In the genomic region with DNA sequence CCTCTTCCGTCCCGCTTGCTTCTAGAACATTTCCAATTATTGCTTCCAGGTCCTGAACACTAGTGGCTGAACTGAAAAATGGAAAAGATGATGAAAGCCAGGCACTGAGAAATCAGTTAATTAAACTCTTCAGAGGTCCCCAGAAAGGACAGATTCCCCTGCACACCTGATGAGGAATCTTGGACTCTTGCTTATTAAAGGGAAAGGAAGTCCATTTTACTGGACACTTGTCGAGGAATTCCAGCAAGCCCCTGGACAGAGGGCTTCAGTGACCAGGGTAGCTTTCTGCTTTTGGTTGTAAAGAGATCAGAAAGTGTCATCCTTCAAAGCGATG, we compare ENCODE assay signal across 19 cellular contexts.
"Had no signal": no experiment of that assay in that cellular context is flagged by ENCODE, and none has a peak within 500 bp of the region (broad histone marks: within the 10 kb centered on the region; RNA-seq: fewer than 3 reads in every experiment).

No MANE protein-coding gene starts in this region.

- DNase-seq: central memory CD4-positive, alpha-beta T cell; dorsolateral prefrontal cortex; effector CD4-positive, alpha-beta T cell; left ventricle myocardium superior; lower lobe of right lung; naive B cell; stimulated activated CD4-positive, alpha-beta T cell treated with anti-CD3 and anti-CD28 coated beads, Interleukin-4, amount 100 ng/mL, for 4 hours; stimulated activated naive B cell treated with anti-CD40 and anti-IgM and Interleukin-4, amounts not matched to agents 10 μg/mL and 1 μg/mL and 100 μg/mL, for 72 hours; stomach; thyroid gland had no signal

- H3K9ac ChIP-seq: parathyroid adenoma had no signal

- H3K36me3 Mint-ChIP-seq: naive B cell; stimulated activated naive B cell treated with anti-CD40 and anti-IgM and Interleukin-4, amounts not matched to agents 10 μg/mL and 1 μg/mL and 100 μg/mL, for 72 hours had no signal

- H3K9me3 Mint-ChIP-seq: stimulated activated naive B cell treated with anti-CD40 and anti-IgM and Interleukin-4, amounts not matched to agents 10 μg/mL and 1 μg/mL and 100 μg/mL, for 72 hours had no signal

- H3K79me2 ChIP-seq: parathyroid adenoma had no signal

- H3K9me3 ChIP-seq: lower lobe of right lung, neutrophil, right atrium auricular region, stomach, thyroid gland had no signal

- H3K27ac ChIP-seq: dorsolateral prefrontal cortex, lower lobe of right lung, neutrophil, parathyroid adenoma, right atrium auricular region, stomach, thyroid gland had no signal

- H3K4me1 ChIP-seq: lower lobe of right lung, parathyroid adenoma had no signal

- H3K27ac Mint-ChIP-seq: nephron; progenitor cell of endocrine pancreas; stimulated activated naive B cell treated with anti-CD40 and anti-IgM and Interleukin-4, amounts not matched to agents 10 μg/mL and 1 μg/mL and 100 μg/mL, for 72 hours had no signal

- H3K4me3 ChIP-seq: dorsolateral prefrontal cortex, lower lobe of right lung, right atrium auricular region, stomach, thyroid gland had no signal

- H3K27me3 ChIP-seq: neutrophil, right atrium auricular region, thyroid gland had no signal

- FAIRE-seq: colon, frontal cortex, keratinocyte had no signal

- H2AFZ ChIP-seq: parathyroid adenoma had no signal

- H3K4me3 Mint-ChIP-seq: naive B cell; nephron; stimulated activated naive B cell treated with anti-CD40 and anti-IgM and Interleukin-4, amounts not matched to agents 10 μg/mL and 1 μg/mL and 100 μg/mL, for 72 hours had no signal

- ATAC-seq: left ventricle myocardium superior, lower lobe of right lung, sciatic nerve had no signal

- H3K36me3 ChIP-seq: lower lobe of right lung, neutrophil, right atrium auricular region, stomach, thyroid gland had no signal
